In the genomic region with DNA sequence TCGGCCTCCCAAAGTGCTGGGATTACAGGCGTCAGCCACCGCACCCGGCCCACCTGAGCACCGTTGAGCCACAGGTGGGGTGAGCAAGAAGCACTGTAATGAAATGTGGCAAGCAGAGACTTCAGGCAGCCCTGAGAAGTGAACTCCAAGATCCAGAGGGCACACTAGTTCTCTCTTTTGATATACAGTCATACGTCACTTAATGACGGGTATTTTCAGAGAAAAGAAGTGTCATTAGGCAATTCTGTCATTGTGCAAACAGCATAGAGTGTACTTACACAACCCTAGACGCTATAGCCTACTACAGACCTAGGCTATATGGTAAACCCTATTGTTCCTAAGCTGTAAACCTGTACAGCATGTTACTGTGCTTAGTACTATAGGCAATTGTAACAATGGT, we compare ENCODE assay signal across 23 cellular contexts. TPM values are rescaled to one million over a fixed set of nuclear protein-coding genes. Genes with fewer than 3 reads are reported as not detected.
A peak's percentile ranks its signal among the peaks of the same experiment; 100 is the strongest.
DNase-seq lines count a peak whose midpoint lies in the region; ATAC-seq and TF ChIP-seq lines count a peak whose summit lies in the region.
"Had no signal": no experiment of that assay in that cellular context is flagged by ENCODE, and none has a peak within 500 bp of the region (broad histone marks: within the 10 kb centered on the region; RNA-seq: fewer than 3 reads in every experiment).

No MANE protein-coding gene starts in this region.

- no peak overlapping the region for H3K27ac ChIP-seq in HEK293 (ENCODE audit: extremely low read depth, low read depth, low read length)
- H3K27ac ChIP-seq: PC-9 had no signal

- POLR2A ChIA-PET in HEK293 (lab: Yijun Ruan, JAX): no interaction called here

- TF ChIP-seq CTCF in HEK293 (tag by site-specific recombination; IDR thresholded peaks at IDR 0.05): no peak
- TF ChIP-seq CTCF in NB4 (IDR thresholded peaks at IDR 0.05; ENCODE audit: low read depth, low read length): no peak
- no peak for TF ChIP-seq CTCF in progenitor cell of endocrine pancreas (IDR thresholded peaks at IDR 0.05; ENCODE audit: unreplicated experiment)

- H3K36me3 ChIP-seq in HEK293 (ENCODE audit: control insufficient read depth in 2 of 2, insufficient read depth in 1 of 2, low read length in 2 of 2): peaks cover 0 to 4% of the 10 kb centered on the region in 2 experiments; a peak in 2 of 3 replicates
- H3K36me3 ChIP-seq: MG63 had no signal

- peaks cover 21% of the 10 kb centered on the region for H3K4me1 Mint-ChIP-seq in progenitor cell of endocrine pancreas (ENCODE audit: low read depth)
- H3K4me1 Mint-ChIP-seq: CD4-positive, alpha-beta memory T cell; T-cell had no signal

- ATAC-seq in HG02798 (IDR thresholded peaks at IDR 0.05; ENCODE audit: poor library complexity, unreplicated experiment) (no peak), GM21360 (IDR thresholded peaks at IDR 0.05; ENCODE audit: unreplicated experiment) (no peak)
- ATAC-seq: GM23338, T-cell had no signal

- no peaks in the 10 kb centered on the region for H3K27me3 Mint-ChIP-seq in progenitor cell of endocrine pancreas
- H3K27me3 Mint-ChIP-seq: CD4-positive, alpha-beta memory T cell; T-cell had no signal

- no peaks in the 10 kb centered on the region for H3K9me3 ChIP-seq in HEK293 (ENCODE audit: control insufficient read depth, insufficient read depth, low read depth, low read length)
- H3K9me3 ChIP-seq: Caco-2, MG63, SK-N-SH had no signal

- H3K27ac Mint-ChIP-seq in progenitor cell of endocrine pancreas: peak overlapping the region; percentile 15
- H3K27ac Mint-ChIP-seq: CD4-positive, alpha-beta memory T cell; GM23338; T-cell had no signal

- H3K9me3 Mint-ChIP-seq in progenitor cell of endocrine pancreas (ENCODE audit: low read depth): no peaks in the 10 kb centered on the region
- H3K9me3 Mint-ChIP-seq: CD4-positive, alpha-beta memory T cell; GM23338; T-cell had no signal

- H3K4me1 ChIP-seq in HEK293 (ENCODE audit: control insufficient read depth, insufficient read depth, low read length): peaks cover 15% of the 10 kb centered on the region

- H3K4me3 Mint-ChIP-seq in progenitor cell of endocrine pancreas (ENCODE audit: low read depth): no peak overlapping the region
- H3K4me3 Mint-ChIP-seq: CD4-positive, alpha-beta memory T cell; GM23338; T-cell had no signal

- H3K36me3 Mint-ChIP-seq in progenitor cell of endocrine pancreas (ENCODE audit: insufficient read depth): peaks cover 12% of the 10 kb centered on the region

- H3K4me3 ChIP-seq in HEK293 (ENCODE audit: low read depth, low read length) (no peak overlapping the region), NB4 (ENCODE audit: low read depth, low read length) (no peak overlapping the region)
- H3K4me3 ChIP-seq: GM23338, MG63, PC-9 had no signal

- DNase-seq in NB4 (ENCODE audit: low read depth): peak; percentile 45
- peak; percentile 74 for DNase-seq in SIG-M5 treated with dmso at 0.1 percent for 504 hours (lab: John Stamatoyannopoulos, UW; ENCODE audit: unreplicated experiment)
- DNase-seq in progenitor cell of endocrine pancreas (ENCODE audit: low spot score, unreplicated experiment): no peak
- DNase-seq in activated effector memory CD4-positive, alpha-beta T cell treated with Interleukin-2 at 50 U/mL for 16 hours: no peak
- DNase-seq: Caco-2; CD4-positive, alpha-beta memory T cell; DMS153; HCEC 1CT; MG63; NCI-H1105 treated with DMSO at 0.1 percent for 48 hours; NCI-H2029 treated with DMSO at 0.1 percent for 48 hours; NCI-H226; NCI-H524; NCI-H82; PC-9; RPMI8226; SHP77; SK-N-SH; T-cell had no signal

- CTCF ChIA-PET in HEK293 (lab: Yijun Ruan, JAX): no interaction called here

- no peak for TF ChIP-seq POLR2A in NB4 (IDR thresholded peaks at IDR 0.05; ENCODE audit: extremely low read depth, insufficient read length)

TF ChIP-seq in HEK293, 187 proteins besides CTCF, POLR2A, EP300 and RAD21:
- TF ChIP-seq ZNF514 (tag by site-specific recombination; IDR thresholded peaks at IDR 0.05) (no peak), ZFP3 (tag by site-specific recombination; IDR thresholded peaks at IDR 0.05; ENCODE audit: low read depth) (no peak), SCRT2 (tag by site-specific recombination; IDR thresholded peaks at IDR 0.05) (0 out of 2 replicates have a peak, but pooled peaks have one; percentile 24)

RNA-seq across cellular contexts. Expression of a gene that starts 7.9 kb away (rescaled TPM):
- 34.5 and 38.0 TPM in 2 replicates for total RNA-seq in progenitor cell of endocrine pancreas

Comparison
In these comparisons a context has a peak if more than half of its experiments do, and no peak if none do; other contexts are left out.
1. DNase-seq: peak in NB4 (single experiment) and SIG-M5 treated with dmso at 0.1 percent for 504 hours (single experiment); none in progenitor cell of endocrine pancreas (single experiment) and activated effector memory CD4-positive, alpha-beta T cell treated with Interleukin-2 at 50 U/mL for 16 hours (single experiment).